Comparison of ENCODE assay signal across 17 cellular contexts in genomic region chr22:26354707-26355106, GRCh38.
DNase-seq lines count a peak whose midpoint lies in the region; ATAC-seq and FAIRE-seq lines count a peak whose summit lies in the region.
"Had no signal": no experiment of that assay in that cellular context is flagged by ENCODE, and none has a peak within 500 bp of the region (broad histone marks: within the 10 kb centered on the region; RNA-seq: fewer than 3 reads in every experiment).

No MANE protein-coding gene starts in this region.

- H3K27ac ChIP-seq in caudate nucleus (ENCODE audit: low read depth, low read length), result no peak overlapping the region
- H3K27ac ChIP-seq: GM23248 had no signal

- FAIRE-seq in urothelium cell line (lab: Jason Lieb, UNC), result peak; percentile 79
- FAIRE-seq: G401.6, GM19239, H54 had no signal

- ATAC-seq in GM18498 (IDR thresholded peaks at IDR 0.05; ENCODE audit: unreplicated experiment), result no peak

- peak in 31 of 61 donors; percentile 1 to 74 (median 12) for DNase-seq in caudate nucleus (lab: John Stamatoyannopoulos, UW)
- DNase-seq in head of caudate nucleus, result peak in 41 of 42 donors; percentile 12 to 82 (median 55)
- DNase-seq in urothelium cell line (ENCODE audit: low spot score), result no peak
- DNase-seq in cerebellum (ENCODE audit: low spot score), result no peak
- no peak for DNase-seq in NCI-H2196 (lab: John Stamatoyannopoulos, UW; ENCODE audit: unreplicated experiment)
- DNase-seq: C1 segment of cervical spinal cord; Calu3; CD4-positive, alpha-beta memory T cell; COR-L47; DMS153; DND-41; GM23248; HFFc6 had no signal

- intact Hi-C loops in head of caudate nucleus (cut with DNase I), result no loop called here

Comparison
In these comparisons a context has a peak if more than half of its experiments do, and no peak if none do; other contexts are left out.
1. DNase-seq: peak in caudate nucleus (31 of 61) and head of caudate nucleus (41 of 42); none in urothelium cell line (single experiment), cerebellum (single experiment) and NCI-H2196 (single experiment).